11 cellular contexts compared by ENCODE assay signal in genomic region chr2:190859347-190860297, GRCh38. TPM values are rescaled to one million over a fixed set of nuclear protein-coding genes. Genes with fewer than 3 reads are reported as not detected.
A peak's percentile ranks its signal among the peaks of the same experiment; 100 is the strongest.
DNase-seq lines count a peak whose midpoint lies in the region; ATAC-seq and TF ChIP-seq lines count a peak whose summit lies in the region.
"Had no signal": no experiment of that assay in that cellular context is flagged by ENCODE, and none has a peak within 500 bp of the region (broad histone marks: within the 10 kb centered on the region; RNA-seq: fewer than 3 reads in every experiment).

No MANE protein-coding gene starts in this region.

- TF ChIP-seq CTCF in MCF 10A (IDR thresholded peaks at IDR 0.05; ENCODE audit: unreplicated experiment) (no peak), spleen (IDR thresholded peaks at IDR 0.05 in 8 of 11, conservative IDR thresholded peaks at IDR 0.05 in 3 of 11) (no peak)

- H3K27me3 ChIP-seq in HUES48 (ENCODE audit: control insufficient read depth, insufficient read depth, low read length): no peaks in the 10 kb centered on the region; the same call in 1 of the 2 replicates
- H3K27me3 ChIP-seq in mesenchymal stem cell (ENCODE audit: control insufficient read depth in 1 of 2, insufficient read depth in 1 of 2, low read length in 2 of 2): no peaks in the 10 kb centered on the region
- no peaks in the 10 kb centered on the region for H3K27me3 ChIP-seq in spleen (replicated peaks in 1 of 7)
- H3K27me3 ChIP-seq: tibial nerve had no signal

- no peak for ATAC-seq in HG03469 (IDR thresholded peaks at IDR 0.05; ENCODE audit: unreplicated experiment)
- ATAC-seq in HG03442 (IDR thresholded peaks at IDR 0.05; ENCODE audit: unreplicated experiment): no peak
- ATAC-seq: activated CD8-positive, alpha-beta T cell treated with anti-CD3 and anti-CD28 coated beads for 36 hours had no signal

- no peak overlapping the region for H2AFZ ChIP-seq in mesenchymal stem cell (ENCODE audit: low read depth, low read length)

- H3K36me3 ChIP-seq in HUES48 (ENCODE audit: control insufficient read depth, insufficient read depth, low read length) (no peaks in the 10 kb centered on the region), mesenchymal stem cell (ENCODE audit: control insufficient read depth in 1 of 2, insufficient read depth in 2 of 2, low read depth in 1 of 2, low read length in 2 of 2) (no peaks in the 10 kb centered on the region), spleen (no peaks in the 10 kb centered on the region)
- H3K36me3 ChIP-seq: tibial nerve had no signal

- H3K27ac Mint-ChIP-seq in MCF 10A (ENCODE audit: low read depth, unreplicated experiment): peak overlapping the region; percentile 71
- H3K27ac Mint-ChIP-seq: activated CD8-positive, alpha-beta T cell treated with anti-CD3 and anti-CD28 coated beads for 36 hours had no signal

- H3K9ac ChIP-seq in HUES48 (ENCODE audit: low read depth, low read length) (peak overlapping the region; percentile 11; the same call in 1 of the 2 replicates), mesenchymal stem cell (ENCODE audit: low read length) (peak overlapping the region; percentile 59)

- H2BK12ac ChIP-seq in mesenchymal stem cell (ENCODE audit: low read length in 2 of 2): peak overlapping the region; percentile 78 to 79

- in situ Hi-C loops in ACHN (cut with HindIII; ENCODE audit: low pct_ligation_motif_present, low pct_unique_long_range_greater_than_20kb, low sequenced_read_pairs): no loop called here

- peak overlapping the region; percentile 99 for H2BK5ac ChIP-seq in mesenchymal stem cell (ENCODE audit: low read depth, low read length, poor library complexity, severe bottlenecking)

- H3K23ac ChIP-seq in mesenchymal stem cell (ENCODE audit: low read length in 2 of 2): no peak overlapping the region

- H3K4me3 ChIP-seq in HUES48 (ENCODE audit: low read depth, low read length): no peak overlapping the region; the same call in 1 of the 2 replicates
- H3K4me3 ChIP-seq in mesenchymal stem cell (ENCODE audit: insufficient read depth in 1 of 2, low read depth in 1 of 2, low read length in 2 of 2): no peak overlapping the region
- H3K4me3 ChIP-seq in spleen: no peak overlapping the region
- H3K4me3 ChIP-seq: tibial nerve had no signal

- peak overlapping the region; percentile 97 for H2BK120ac ChIP-seq in mesenchymal stem cell (ENCODE audit: low read depth, low read length)

- peak overlapping the region; percentile 99 for H2AK5ac ChIP-seq in mesenchymal stem cell (ENCODE audit: low read length, severe bottlenecking)

- H3K4me3 Mint-ChIP-seq in MCF 10A (ENCODE audit: unreplicated experiment): peak overlapping the region; percentile 36
- H3K4me3 Mint-ChIP-seq: activated CD8-positive, alpha-beta T cell treated with anti-CD3 and anti-CD28 coated beads for 36 hours had no signal

- no TSS peak for BruUV-seq in MCF 10A (replicated peaks; lab: Mats Ljungman, UMichigan)

- H3K27me3 Mint-ChIP-seq in MCF 10A (ENCODE audit: insufficient read depth, unreplicated experiment): no peaks in the 10 kb centered on the region
- H3K27me3 Mint-ChIP-seq: activated CD8-positive, alpha-beta T cell treated with anti-CD3 and anti-CD28 coated beads for 36 hours had no signal

- no peak overlapping the region for H3K14ac ChIP-seq in mesenchymal stem cell (ENCODE audit: low read length in 2 of 2)

- H3K4me1 ChIP-seq in HUES48 (ENCODE audit: control insufficient read depth, insufficient read depth, low read length) (peaks cover 36% of the 10 kb centered on the region), mesenchymal stem cell (ENCODE audit: control insufficient read depth, insufficient read depth, low read depth, low read length) (peaks cover 11% of the 10 kb centered on the region), spleen (peaks cover 0 to 11% (median 0%) of the 10 kb centered on the region in 6 donors)

- peak overlapping the region; percentile 91 for H3K27ac ChIP-seq in HUES48 (ENCODE audit: low read depth, low read length)
- H3K27ac ChIP-seq in mesenchymal stem cell (ENCODE audit: low read length, poor library complexity, severe bottlenecking): peak overlapping the region; percentile 100
- no peak overlapping the region for H3K27ac ChIP-seq in spleen
- H3K27ac ChIP-seq: tibial nerve had no signal

- peaks cover 30% of the 10 kb centered on the region for H3K4me1 Mint-ChIP-seq in MCF 10A (ENCODE audit: insufficient read depth, unreplicated experiment)

- 48% methylated on average over 5 of the region's 6 CpGs for WGBS in mesenchymal stem cell
- 70 to 89% (median 83%) methylated on average over 6 of the region's 6 CpGs for WGBS in spleen, 5 donors

- intact Hi-C loops in MCF 10A (cut with micrococcal nuclease): no loop called here
- intact Hi-C loops in spleen (cut with DNase I; ENCODE audit: low total_unique reads): no loop called here

- H3K18ac ChIP-seq in mesenchymal stem cell (ENCODE audit: low read depth in 1 of 2, low read length in 2 of 2): peak overlapping the region; percentile 78

- H3K9me3 ChIP-seq in HUES48 (ENCODE audit: control insufficient read depth, insufficient read depth, low read length): no peaks in the 10 kb centered on the region
- H3K9me3 ChIP-seq in mesenchymal stem cell (ENCODE audit: control insufficient read depth, low read length): no peaks in the 10 kb centered on the region
- H3K9me3 ChIP-seq in spleen: peaks cover 0 to 5% (median 0%) of the 10 kb centered on the region in 8 donors
- H3K9me3 ChIP-seq: tibial nerve had no signal

- POLR2A ChIA-PET in MCF 10A (lab: Yijun Ruan, JAX): interaction anchor here (0.6 to 1.2 kb wide), 7 partner anchors 20 to 1448 kb away, joined by 3 to 5 read pairs (median 3); no protein-coding TSS in a partner anchor

- H2BK15ac ChIP-seq in mesenchymal stem cell (ENCODE audit: low read depth, poor library complexity, severe bottlenecking): no peak overlapping the region

- H3K4me2 ChIP-seq in mesenchymal stem cell (ENCODE audit: low read length, poor library complexity, severe bottlenecking): peak overlapping the region; percentile 63

- peak overlapping the region; percentile 90 for H4K8ac ChIP-seq in mesenchymal stem cell (ENCODE audit: low read length)

- CTCF ChIA-PET in MCF 10A (lab: Yijun Ruan, JAX): interaction anchor here (0.5 to 2.6 kb wide), 5 partner anchors 9 to 370 kb away, joined by 3 to 14 read pairs (median 3); no protein-coding TSS in a partner anchor

- H3K79me1 ChIP-seq in mesenchymal stem cell (replicated peaks; ENCODE audit: low read length, poor library complexity, severe bottlenecking): peaks cover 5% of the 10 kb centered on the region

- H3K9me3 Mint-ChIP-seq in MCF 10A (ENCODE audit: unreplicated experiment): no peaks in the 10 kb centered on the region

- peak overlapping the region; percentile 70 for H4K91ac ChIP-seq in mesenchymal stem cell (ENCODE audit: low read length)

- peak; percentile 76 for DNase-seq in ACHN
- DNase-seq in MCF 10A (ENCODE audit: unreplicated experiment): peak; percentile 25
- DNase-seq in mesenchymal stem cell: no peak
- DNase-seq in spleen: no peak
- DNase-seq in NCI-H1092 (lab: John Stamatoyannopoulos, UW): no peak
- DNase-seq: activated CD8-positive, alpha-beta T cell treated with anti-CD3 and anti-CD28 coated beads for 36 hours; NCI-H2171 had no signal

- H3K4ac ChIP-seq in mesenchymal stem cell (ENCODE audit: low read depth in 1 of 2, low read length in 2 of 2): peak overlapping the region; percentile 42 to 45

- no peaks in the 10 kb centered on the region for H3K36me3 Mint-ChIP-seq in MCF 10A (ENCODE audit: insufficient read depth, unreplicated experiment)

- no peak for TF ChIP-seq POLR2A in spleen (IDR thresholded peaks at IDR 0.05)

RNA-seq across cellular contexts. Expression of gene GLS, which starts 21.0 kb away (rescaled TPM):
- 107 and 121 TPM in 2 replicates for total RNA-seq in MCF 10A (2022)
- polyA plus RNA-seq in mesenchymal stem cell (2013, experiment 1 of 2): 33.6 TPM
- polyA plus RNA-seq in mesenchymal stem cell (2013, experiment 2 of 2): 34.7 TPM
- 100 to 1,000 TPM; 141 to 254 (median 211) TPM for total RNA-seq in spleen
- polyA plus RNA-seq in spleen: 10 to 100 TPM; 42.3 to 55.9 (median 43.6) TPM

Comparison
In these comparisons a context has a peak if more than half of its experiments do, and no peak if none do; other contexts are left out.
1. DNase-seq: peak in ACHN (single experiment) and MCF 10A (single experiment); none in mesenchymal stem cell (single experiment), spleen (single experiment) and NCI-H1092 (single experiment).
2. H3K27ac ChIP-seq: peak in HUES48 (single experiment) and mesenchymal stem cell (single experiment); none in spleen (0 of 8).